In genomic region chr5:149937610-149938009, GRCh38 we compare ENCODE assay signal across 13 cellular contexts. TPM values are rescaled to one million over a fixed set of nuclear protein-coding genes. Genes with fewer than 3 reads are reported as not detected.
DNase-seq lines count a peak whose midpoint lies in the region; ATAC-seq, FAIRE-seq and TF ChIP-seq lines count a peak whose summit lies in the region.
"Had no signal": no experiment of that assay in that cellular context is flagged by ENCODE, and none has a peak within 500 bp of the region (broad histone marks: within the 10 kb centered on the region; RNA-seq: fewer than 3 reads in every experiment).

No MANE protein-coding gene starts in this region.

- FAIRE-seq in HepG2 (lab: Jason Lieb, UNC), result no peak

- no peaks in the 10 kb centered on the region for H4K20me1 ChIP-seq in HepG2 (ENCODE audit: insufficient read depth, low read length)

- H3K36me3 ChIP-seq in HepG2 (replicated peaks in 1 of 2; ENCODE audit: control insufficient read depth in 1 of 2, insufficient read depth in 2 of 2, low read length in 2 of 2) (no peaks in the 10 kb centered on the region), esophagus muscularis mucosa (no peaks in the 10 kb centered on the region)

- H3K27me3 ChIP-seq in HepG2 (ENCODE audit: control insufficient read depth in 1 of 2, insufficient read depth in 2 of 2, low read length in 2 of 2) (peaks cover 1 to 5% of the 10 kb centered on the region in 2 experiments; a peak in 2 of 5 replicates), esophagus muscularis mucosa (peaks cover 0 to 3% (median 0%) of the 10 kb centered on the region in 4 donors)

- no peak overlapping the region for H2AFZ ChIP-seq in HepG2 (ENCODE audit: low read length)

- TF ChIP-seq EP300 in HepG2 (IDR thresholded peaks at IDR 0.05; ENCODE audit: low read depth in 2 of 2, low read length in 2 of 2) (no peak), HepG2 (CRISPR knock-in tag; IDR thresholded peaks at IDR 0.05; ENCODE audit: borderline replicate concordance) (no peak), esophagus muscularis mucosa (IDR thresholded peaks at IDR 0.05) (no peak)

- POLR2A ChIA-PET in HepG2 (lab: Yijun Ruan, JAX), result no interaction called here

- H3K4me1 Mint-ChIP-seq in Calu3 (ENCODE audit: low read depth, unreplicated experiment), result peaks cover 72% of the 10 kb centered on the region
- H3K4me1 Mint-ChIP-seq: CD8-positive, alpha-beta memory T cell had no signal

- no peak for TF ChIP-seq RAD21 in HepG2 (CRISPR knock-in tag; IDR thresholded peaks at IDR 0.05)

- H3K27ac Mint-ChIP-seq in Calu3 (ENCODE audit: unreplicated experiment), result peak overlapping the region; percentile 88
- H3K27ac Mint-ChIP-seq: CD8-positive, alpha-beta memory T cell had no signal

- no peak overlapping the region for H3K9ac ChIP-seq in HepG2 (ENCODE audit: insufficient read depth, low read depth, low read length)

- ATAC-seq in HepG2, result no peak

- H3K4me1 ChIP-seq in HepG2 (ENCODE audit: insufficient read depth, low read length) (peaks cover 75% of the 10 kb centered on the region), esophagus muscularis mucosa (peaks cover 5 to 11% (median 7%) of the 10 kb centered on the region in 4 donors)

- intact Hi-C loops in Calu3 (cut with micrococcal nuclease; ENCODE audit: unreplicated experiment) (loop anchor here (1.0 kb wide), 1 partner anchor 23 kb away; the partner anchor contains the start of gene SLC26A2), HepG2 (cut with micrococcal nuclease; ENCODE audit: unreplicated experiment) (no loop called here), esophagus muscularis mucosa (cut with DNase I) (no loop called here)

- no peaks in the 10 kb centered on the region for H3K9me3 Mint-ChIP-seq in Calu3 (ENCODE audit: low read depth, unreplicated experiment)
- H3K9me3 Mint-ChIP-seq: CD8-positive, alpha-beta memory T cell had no signal

- WGBS in HepG2 (ENCODE audit: low lambda C conversion rate), result 0% methylated on average over 1 of the region's 1 CpG
- WGBS in esophagus muscularis mucosa, result 80% methylated on average over 1 of the region's 1 CpG

- TF ChIP-seq CTCF in Calu3 (IDR thresholded peaks at IDR 0.05; ENCODE audit: unreplicated experiment) (no peak), HepG2 (CRISPR knock-in tag; IDR thresholded peaks at IDR 0.05) (no peak), esophagus muscularis mucosa (IDR thresholded peaks at IDR 0.05) (no peak)

- H3K27ac ChIP-seq in HepG2 (ENCODE audit: extremely low read length, insufficient read depth, low read length), result no peak overlapping the region
- H3K27ac ChIP-seq in esophagus muscularis mucosa (replicated peaks in 1 of 4), result no peak overlapping the region

- CTCF ChIA-PET in Calu3 (lab: Charles Lee) (interaction anchor here (1.0 kb wide), 1 partner anchor 10 kb away, joined by 3 read pairs; no protein-coding TSS in a partner anchor), HepG2 (lab: Yijun Ruan, JAX; ENCODE audit: low intra/inter-chr PET ratio, low total read pairs) (no interaction called here)

- peaks cover 22% of the 10 kb centered on the region for H3K36me3 Mint-ChIP-seq in Calu3 (ENCODE audit: insufficient read depth, unreplicated experiment)
- H3K36me3 Mint-ChIP-seq: CD8-positive, alpha-beta memory T cell had no signal

- no peaks in the 10 kb centered on the region for H3K27me3 Mint-ChIP-seq in Calu3 (ENCODE audit: unreplicated experiment)

- H3K4me3 ChIP-seq in HepG2 (replicated peaks in 1 of 3; ENCODE audit: insufficient read depth in 1 of 3, low read depth in 2 of 3, low read length in 3 of 3), result no peak overlapping the region
- no peak overlapping the region for H3K4me3 ChIP-seq in esophagus muscularis mucosa

- TF ChIP-seq POLR2A in HepG2 (IDR thresholded peaks at IDR 0.05; ENCODE audit: insufficient read depth in 1 of 2, low read depth in 2 of 2, low read length in 2 of 2) (no peak), esophagus muscularis mucosa (IDR thresholded peaks at IDR 0.05; ENCODE audit: low read depth) (no peak)

- no TSS peak for BruUV-seq in Calu3 (replicated peaks; lab: Mats Ljungman, UMichigan)
- BruUV-seq in HepG2 (replicated peaks; lab: Mats Ljungman, UMichigan), result no TSS peak

- DNase-seq in Calu3 (no peak), NCI-H1105 treated with DMSO at 0.1 percent for 48 hours (lab: John Stamatoyannopoulos, UW) (peak; percentile 88), RPMI7951 (ENCODE audit: low read depth) (peak; percentile 39), glomerular visceral epithelial cell (ENCODE audit: extremely low spot score) (peak; percentile 62), HepG2 (ENCODE audit: low spot score) (no peak), putamen (ENCODE audit: low spot score) (no peak), esophagus muscularis mucosa (ENCODE audit: extremely low spot score) (no peak), AG20443 (ENCODE audit: low spot score) (no peak)
- DNase-seq: activated gamma-delta T cell; CD8-positive, alpha-beta memory T cell; NCI-H524 treated with DMSO at 0.1 percent for 48 hours; occipital lobe had no signal

- H3K79me2 ChIP-seq in HepG2 (ENCODE audit: insufficient read depth, low read length), result no peaks in the 10 kb centered on the region

- H3K4me3 Mint-ChIP-seq in Calu3 (ENCODE audit: low read depth, unreplicated experiment), result peak overlapping the region; percentile 7
- H3K4me3 Mint-ChIP-seq: CD8-positive, alpha-beta memory T cell had no signal

- H3K4me2 ChIP-seq in HepG2 (ENCODE audit: low read depth, low read length), result no peak overlapping the region

- no peaks in the 10 kb centered on the region for H3K9me3 ChIP-seq in HepG2 (ENCODE audit: low read length)
- H3K9me3 ChIP-seq in esophagus muscularis mucosa, result no peaks in the 10 kb centered on the region

- in situ Hi-C loops in HepG2 (cut with HindIII; ENCODE audit: extremely low pct_ligation_motif_present, low pct_unique_long_range_greater_than_20kb), result loop anchor here (10.0 kb wide), 1 partner anchor 57 kb away; no protein-coding TSS in a partner anchor

TF ChIP-seq in HepG2, 621 proteins besides CTCF, POLR2A, EP300 and RAD21 (continues in another document):
- no peak for TF ChIP-seq ZFP1 (CRISPR knock-in tag; IDR thresholded peaks at IDR 0.05)

RNA-seq across cellular contexts. Expression of gene PDE6A, which starts 7.0 kb away (rescaled TPM):
- not detected in 2 replicates for total RNA-seq in Calu3 (2022)
- total RNA-seq in RPMI7951 (2014; rRNA removed; shearing (Covaris generic)), result 0.10 and 0.12 TPM in 2 replicates
- not detected in 2 replicates for total RNA-seq in HepG2 (2016; rRNA removed; fragmentation: Illumina TruSeq; extraction: Trizol)
- total RNA-seq in HepG2 (2016; cell fraction: cytosol; rRNA removed; fragmentation: Illumina TruSeq; extraction: Trizol; ENCODE audit: low read depth), result not detected in 2 replicates
- total RNA-seq in HepG2 (2016; cell fraction: insoluble cytoplasmic fraction; rRNA removed; fragmentation: Illumina TruSeq; extraction: Trizol), result not detected in 2 replicates
- total RNA-seq in HepG2 (2016; cell fraction: membrane; rRNA removed; fragmentation: Illumina TruSeq; extraction: Trizol), result not detected in 2 replicates
- not detected in 2 replicates for total RNA-seq in HepG2 (2016; cell fraction: nucleus; rRNA removed; fragmentation: Illumina TruSeq; extraction: Trizol)
- polyA plus RNA-seq in HepG2 (2011; rRNA removed), result 0.01 TPM in 2 replicates
- polyA plus RNA-seq in HepG2 (2011; cell fraction: cytosol; rRNA removed), result not detected in 2 replicates
- not detected in 2 replicates for polyA plus RNA-seq in HepG2 (2011; cell fraction: nucleus; rRNA removed)
- not detected in 2 replicates for polyA plus RNA-seq in HepG2 (2012)
- not detected in 2 replicates for polyA plus RNA-seq in HepG2 (2016; cell fraction: cytosol; fragmentation: Illumina TruSeq; extraction: Trizol; ENCODE audit: low read depth)
- not detected in 2 replicates for polyA plus RNA-seq in HepG2 (2016; cell fraction: insoluble cytoplasmic fraction; fragmentation: Illumina TruSeq; extraction: Trizol; ENCODE audit: low read depth)
- not detected in 2 replicates for polyA plus RNA-seq in HepG2 (2016; cell fraction: membrane; fragmentation: Illumina TruSeq; extraction: Trizol; ENCODE audit: low read depth)
- polyA plus RNA-seq in HepG2 (2016; cell fraction: nucleus; fragmentation: Illumina TruSeq; extraction: Trizol; ENCODE audit: insufficient read depth, low read depth), result not detected in 2 replicates
- 0.10 TPM in 1 of 2 replicates, not detected in the other for polyA minus RNA-seq in HepG2 (2011; rRNA and poly(A)+ RNA removed; ENCODE audit: low replicate concordance)
- polyA minus RNA-seq in HepG2 (2011; cell fraction: cytosol; rRNA and poly(A)+ RNA removed), result not detected in 2 replicates
- not detected in 2 replicates for polyA minus RNA-seq in HepG2 (2011; cell fraction: nucleus; rRNA and poly(A)+ RNA removed)
- total RNA-seq in esophagus muscularis mucosa, result not detected
- total RNA-seq: CD8-positive, alpha-beta memory T cell; occipital lobe; ureter had no signal
- polyA plus RNA-seq: CD8-positive, alpha-beta memory T cell had no signal

RNA-seq across cellular contexts. Expression of gene SLC26A2, which starts 22.9 kb away (rescaled TPM):
- 17.3 and 34.6 TPM in 2 replicates for total RNA-seq in Calu3 (2022)
- total RNA-seq in RPMI7951 (2014; rRNA removed; shearing (Covaris generic)), result 12.5 and 13.6 TPM in 2 replicates
- 6.3 and 7.9 TPM in 2 replicates for total RNA-seq in HepG2 (2016; rRNA removed; fragmentation: Illumina TruSeq; extraction: Trizol)
- 0.44 and 0.81 TPM in 2 replicates for total RNA-seq in HepG2 (2016; cell fraction: cytosol; rRNA removed; fragmentation: Illumina TruSeq; extraction: Trizol; ENCODE audit: low read depth)
- 6.9 and 8.1 TPM in 2 replicates for total RNA-seq in HepG2 (2016; cell fraction: insoluble cytoplasmic fraction; rRNA removed; fragmentation: Illumina TruSeq; extraction: Trizol)
- total RNA-seq in HepG2 (2016; cell fraction: membrane; rRNA removed; fragmentation: Illumina TruSeq; extraction: Trizol), result 1.8 and 2.6 TPM in 2 replicates
- total RNA-seq in HepG2 (2016; cell fraction: nucleus; rRNA removed; fragmentation: Illumina TruSeq; extraction: Trizol), result 7.9 and 8.8 TPM in 2 replicates
- polyA plus RNA-seq in HepG2 (2011; rRNA removed), result 1.9 and 2.2 TPM in 2 replicates
- polyA plus RNA-seq in HepG2 (2011; cell fraction: cytosol; rRNA removed), result 1.0 and 2.0 TPM in 2 replicates
- 0.74 and 1.4 TPM in 2 replicates for polyA plus RNA-seq in HepG2 (2011; cell fraction: nucleus; rRNA removed)
- polyA plus RNA-seq in HepG2 (2012), result 1.9 and 2.5 TPM in 2 replicates
- polyA plus RNA-seq in HepG2 (2016; cell fraction: cytosol; fragmentation: Illumina TruSeq; extraction: Trizol; ENCODE audit: low read depth), result 0.12 and 0.19 TPM in 2 replicates
- 2.6 and 2.7 TPM in 2 replicates for polyA plus RNA-seq in HepG2 (2016; cell fraction: insoluble cytoplasmic fraction; fragmentation: Illumina TruSeq; extraction: Trizol; ENCODE audit: low read depth)
- 0.38 and 0.41 TPM in 2 replicates for polyA plus RNA-seq in HepG2 (2016; cell fraction: membrane; fragmentation: Illumina TruSeq; extraction: Trizol; ENCODE audit: low read depth)
- 5.0 and 5.5 TPM in 2 replicates for polyA plus RNA-seq in HepG2 (2016; cell fraction: nucleus; fragmentation: Illumina TruSeq; extraction: Trizol; ENCODE audit: insufficient read depth, low read depth)
- 14.1 and 15.8 TPM in 2 replicates for polyA minus RNA-seq in HepG2 (2011; rRNA and poly(A)+ RNA removed; ENCODE audit: low replicate concordance)
- 5.9 and 6.4 TPM in 2 replicates for polyA minus RNA-seq in HepG2 (2011; cell fraction: cytosol; rRNA and poly(A)+ RNA removed)
- polyA minus RNA-seq in HepG2 (2011; cell fraction: nucleus; rRNA and poly(A)+ RNA removed), result 4.9 and 5.8 TPM in 2 replicates
- total RNA-seq in esophagus muscularis mucosa, result 1 to 10 TPM; 7.9 to 9.2 (median 8.0) TPM

Comparison
In these comparisons a context has a peak if more than half of its experiments do, and no peak if none do; other contexts are left out.
1. DNase-seq: peak in NCI-H1105 treated with DMSO at 0.1 percent for 48 hours (single experiment), RPMI7951 (single experiment) and glomerular visceral epithelial cell (single experiment); none in Calu3 (single experiment), HepG2 (single experiment), putamen (single experiment), esophagus muscularis mucosa (single experiment) and AG20443 (single experiment).